In the genomic region with DNA sequence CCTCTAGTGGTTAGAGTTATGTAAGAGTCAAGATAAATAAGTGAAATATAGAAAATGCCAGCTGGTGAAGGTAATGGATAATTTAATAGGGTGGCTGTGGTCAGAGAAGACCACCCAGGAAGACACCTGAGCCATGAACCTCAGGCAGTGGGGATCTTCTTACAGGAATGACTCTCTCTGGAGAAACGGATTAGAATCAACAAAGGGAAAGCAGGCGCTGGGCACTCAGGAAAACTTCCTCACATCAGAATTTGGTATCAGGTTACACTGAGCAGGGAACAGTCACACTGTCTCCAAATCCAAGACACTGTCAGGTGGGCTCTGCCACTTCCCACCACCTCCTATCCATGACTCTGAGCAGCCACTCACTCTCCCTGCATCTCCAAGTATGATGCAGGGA, we compare ENCODE assay signal across 28 cellular contexts.
"Had no signal": no experiment of that assay in that cellular context is flagged by ENCODE, and none has a peak within 500 bp of the region (broad histone marks: within the 10 kb centered on the region; RNA-seq: fewer than 3 reads in every experiment).

No MANE protein-coding gene starts in this region.

- DNase-seq: stimulated activated CD4-positive, alpha-beta T cell treated with anti-CD3 and anti-CD28 coated beads, Interleukin-2, amount 100 ng/mL, for 48 hours; stimulated activated CD4-positive, alpha-beta T cell treated with anti-CD3 and anti-CD28 coated beads, Interleukin-4, amount 100 ng/mL, for 1 hour; stimulated activated CD4-positive, alpha-beta T cell treated with anti-CD3 and anti-CD28 coated beads, Interleukin-4, amount 100 ng/mL, for 24 hours; stimulated activated CD4-positive, alpha-beta T cell treated with anti-CD3 and anti-CD28 coated beads, Interleukin-4, amount 100 ng/mL, for 4 hours; stimulated activated CD8-positive, alpha-beta memory T cell treated with anti-CD3 and anti-CD28 coated beads, Interleukin-4, amount 100 ng/mL, for 48 hours; stimulated activated naive B cell treated with anti-CD40 and anti-IgM and Interleukin-4, amounts not matched to agents 10 μg/mL and 1 μg/mL and 100 μg/mL, for 72 hours; stimulated activated naive CD4-positive, alpha-beta T cell; stimulated activated naive CD4-positive, alpha-beta T cell treated with Interleukin-2 at 50 U/mL for 16 hours; stimulated activated naive CD8-positive, alpha-beta T cell treated with anti-CD3 and anti-CD28 coated beads, Interleukin-15, amount 100 ng/mL, for 72 hours; stimulated activated naive CD8-positive, alpha-beta T cell treated with anti-CD3 and anti-CD28 coated beads, Interleukin-15, Interleukin-2, amounts not matched to agents 100 U/mL and 50 U/mL, for 24 hours; stomach; substantia nigra; testis; thyroid gland; tibial artery; transverse colon; trophoblast cell; upper lobe of left lung; upper lobe of right lung; uterus had no signal

- H3K27ac ChIP-seq: stomach, suprapubic skin, testis, thoracic aorta, thyroid gland, tibial artery, tibial nerve, transverse colon, upper lobe of left lung, upper lobe of right lung, uterus, vagina had no signal

- H3K36me3 ChIP-seq: stomach, suprapubic skin, thoracic aorta, thyroid gland, tibial artery, tibial nerve, transverse colon, upper lobe of left lung, upper lobe of right lung, uterus, vagina had no signal

- H3K9me3 ChIP-seq: suprapubic skin, testis, thoracic aorta, thyroid gland, upper lobe of right lung, uterus, vagina had no signal

- H3K27ac Mint-ChIP-seq: stimulated activated effector memory CD8-positive, alpha-beta T cell treated with anti-CD3 and anti-CD28 coated beads, Interleukin-12 subunit alpha, Interleukin-12 subunit beta, amount 100 ng/mL, for 72 hours; stimulated activated memory B cell treated with anti-CD40 and anti-IgM and Interleukin-4, amounts not matched to agents 10 μg/mL and 1 μg/mL and 100 μg/mL, for 72 hours; stimulated activated naive B cell treated with anti-CD40 and anti-IgM and Interleukin-4, amounts not matched to agents 10 μg/mL and 1 μg/mL and 100 μg/mL, for 72 hours; stimulated activated naive CD8-positive, alpha-beta T cell treated with anti-CD3 and anti-CD28 coated beads, Interleukin-15, amount 100 ng/mL, for 72 hours; stimulated activated naive CD8-positive, alpha-beta T cell treated with anti-CD3 and anti-CD28 coated beads, Interleukin-15, Interleukin-2, amounts not matched to agents 100 ng/mL and 50 ng/mL, for 24 hours; type B pancreatic cell had no signal

- H3K4me3 Mint-ChIP-seq: stimulated activated effector memory CD8-positive, alpha-beta T cell treated with anti-CD3 and anti-CD28 coated beads, Interleukin-12 subunit alpha, Interleukin-12 subunit beta, amount 100 ng/mL, for 72 hours; stimulated activated memory B cell treated with anti-CD40 and anti-IgM and Interleukin-4, amounts not matched to agents 10 μg/mL and 1 μg/mL and 100 μg/mL, for 72 hours; stimulated activated naive B cell treated with anti-CD40 and anti-IgM and Interleukin-4, amounts not matched to agents 10 μg/mL and 1 μg/mL and 100 μg/mL, for 72 hours; stimulated activated naive CD8-positive, alpha-beta T cell treated with anti-CD3 and anti-CD28 coated beads, Interleukin-15, amount 100 ng/mL, for 72 hours; stimulated activated naive CD8-positive, alpha-beta T cell treated with anti-CD3 and anti-CD28 coated beads, Interleukin-15, Interleukin-2, amounts not matched to agents 100 ng/mL and 50 ng/mL, for 24 hours; type B pancreatic cell had no signal

- H3K4me1 ChIP-seq: suprapubic skin, testis, thyroid gland, tibial artery, tibial nerve, transverse colon, upper lobe of right lung, uterus, vagina had no signal

- H3K27me3 ChIP-seq: testis, thyroid gland had no signal

- H3K36me3 Mint-ChIP-seq: stimulated activated effector memory CD8-positive, alpha-beta T cell treated with anti-CD3 and anti-CD28 coated beads, Interleukin-12 subunit alpha, Interleukin-12 subunit beta, amount 100 ng/mL, for 72 hours; stimulated activated memory B cell treated with anti-CD40 and anti-IgM and Interleukin-4, amounts not matched to agents 10 μg/mL and 1 μg/mL and 100 μg/mL, for 72 hours; type B pancreatic cell had no signal

- H3K4me3 ChIP-seq: stomach, suprapubic skin, testis, thoracic aorta, thyroid gland, tibial artery, tibial nerve, transverse colon, upper lobe of left lung, upper lobe of right lung, uterus, vagina had no signal

- H3K4me1 Mint-ChIP-seq: stimulated activated effector memory CD8-positive, alpha-beta T cell treated with anti-CD3 and anti-CD28 coated beads, Interleukin-12 subunit alpha, Interleukin-12 subunit beta, amount 100 ng/mL, for 72 hours; stimulated activated memory B cell treated with anti-CD40 and anti-IgM and Interleukin-4, amounts not matched to agents 10 μg/mL and 1 μg/mL and 100 μg/mL, for 72 hours had no signal
